In genomic region chr20:38094968-38095689, GRCh38 we compare ENCODE assay signal across 1 cellular context.
TF ChIP-seq lines count a peak whose summit lies in the region.

No MANE protein-coding gene starts in this region.

TF ChIP-seq in SK-N-SH treated with all-trans-retinoic acid at 6 μM for 48 hours, 23 proteins besides CTCF, POLR2A, EP300 and RAD21 (continued from another document):
- TF ChIP-seq ESRRG (CRISPR knock-in tag; IDR thresholded peaks at IDR 0.05) (no peak), ZNF565 (CRISPR knock-in tag; conservative IDR thresholded peaks at IDR 0.05; ENCODE audit: low read depth) (no peak), ZFP30 (CRISPR knock-in tag; IDR thresholded peaks at IDR 0.05) (no peak), PPARA (CRISPR knock-in tag; IDR thresholded peaks at IDR 0.05; ENCODE audit: borderline replicate concordance) (no peak)
